In genomic region chr17:29760279-29760721, GRCh38 we compare ENCODE assay signal across 8 cellular contexts.
A peak's percentile ranks its signal among the peaks of the same experiment; 100 is the strongest.
DNase-seq lines count a peak whose midpoint lies in the region; ATAC-seq and TF ChIP-seq lines count a peak whose summit lies in the region.

No MANE protein-coding gene starts in this region.

- H3K9me3 Mint-ChIP-seq in H9: no peaks in the 10 kb centered on the region; a peak in 1 of 5 replicates
- no peaks in the 10 kb centered on the region for H3K9me3 Mint-ChIP-seq in activated naive CD8-positive, alpha-beta T cell (ENCODE audit: low read depth)

- H3K27ac ChIP-seq in H9 (ENCODE audit: insufficient read length, low read depth, low read length): no peak overlapping the region

- no peak overlapping the region for H3K27ac Mint-ChIP-seq in H9
- peak overlapping the region; percentile 97 for H3K27ac Mint-ChIP-seq in activated naive CD8-positive, alpha-beta T cell

- no peak overlapping the region for H2BK15ac ChIP-seq in H9 (ENCODE audit: low read depth, low read length)

- DNase-seq in DMS79 (lab: John Stamatoyannopoulos, UW) (peak; percentile 9), H9 (no peak), RPMI7951 (ENCODE audit: low read depth) (peak; percentile 36), foreskin melanocyte (no peak)
- DNase-seq in stimulated activated CD4-positive, alpha-beta T cell treated with anti-CD3 and anti-CD28 coated beads, Interleukin-1b, Interleukin-23, amount 100 ng/mL, for 48 hours: peak; percentile 52

- no peak overlapping the region for H2AFZ ChIP-seq in H9 (ENCODE audit: low read length)

- H3K9me3 ChIP-seq in H9 (ENCODE audit: control insufficient read depth, low read depth, low read length): no peaks in the 10 kb centered on the region
- H3K9me3 ChIP-seq in iPS-18c (ENCODE audit: control insufficient read depth, insufficient read depth, low read length): no peaks in the 10 kb centered on the region

- H3K4ac ChIP-seq in H9 (ENCODE audit: low read depth, low read length): no peak overlapping the region

- no peak overlapping the region for H2BK5ac ChIP-seq in H9 (ENCODE audit: insufficient read length, low read length)

- no peak overlapping the region for H2BK20ac ChIP-seq in H9 (ENCODE audit: low read depth, low read length, poor library complexity, severe bottlenecking)

- H4K20me1 ChIP-seq in H9 (ENCODE audit: control insufficient read depth, insufficient read depth, insufficient read length): no peaks in the 10 kb centered on the region

- H2BK12ac ChIP-seq in H9 (ENCODE audit: insufficient read length, low read depth, low read length): no peak overlapping the region

- no peak overlapping the region for H4K5ac ChIP-seq in H9 (ENCODE audit: insufficient read length, low read depth, low read length)

- H3K18ac ChIP-seq in H9 (ENCODE audit: insufficient read length, low read depth, low read length): no peak overlapping the region

- no peaks in the 10 kb centered on the region for H3K79me1 ChIP-seq in H9 (ENCODE audit: insufficient read depth, low read depth, low read length, poor library complexity, severe bottlenecking)

- peak overlapping the region; percentile 75 for H3K4me3 ChIP-seq in iPS-18c (ENCODE audit: insufficient read depth, low read depth, low read length)

- no peak overlapping the region for H2AK5ac ChIP-seq in H9 (ENCODE audit: insufficient read length, low read length)

- no peak overlapping the region for H3T11ph ChIP-seq in H9 (ENCODE audit: low read length)

- peak overlapping the region; percentile 93 for H3K4me2 ChIP-seq in H9 (ENCODE audit: insufficient read depth, insufficient read length, low read length)

- no peak overlapping the region for H4K8ac ChIP-seq in H9 (replicated peaks; ENCODE audit: insufficient read length, low read depth, low read length)

- no peaks in the 10 kb centered on the region for H3K27me3 ChIP-seq in H9 (ENCODE audit: insufficient read depth, low read length)

- peaks cover 13% of the 10 kb centered on the region in 2 experiments for H3K4me1 Mint-ChIP-seq in H9
- peaks cover 44% of the 10 kb centered on the region for H3K4me1 Mint-ChIP-seq in activated naive CD8-positive, alpha-beta T cell (ENCODE audit: low read depth)

- no peak overlapping the region for H3K9ac ChIP-seq in H9 (ENCODE audit: extremely low read depth, insufficient read length, low read length)

- peak overlapping the region; percentile 91 to 93 for H3K4me3 Mint-ChIP-seq in H9
- H3K4me3 Mint-ChIP-seq in activated naive CD8-positive, alpha-beta T cell: peak overlapping the region; percentile 90

- ATAC-seq in HG03571 (IDR thresholded peaks at IDR 0.05; ENCODE audit: unreplicated experiment): no peak

- TF ChIP-seq CTCF in H9 (conservative IDR thresholded peaks at IDR 0.05): no peak

- H3K23me2 ChIP-seq in H9 (ENCODE audit: insufficient read length, low read depth, low read length, poor library complexity, severe bottlenecking): peaks cover 13% of the 10 kb centered on the region

- H3K79me2 ChIP-seq in H9 (ENCODE audit: insufficient read depth, low read length): no peaks in the 10 kb centered on the region

- H3K56ac ChIP-seq in H9 (ENCODE audit: insufficient read length, low read depth, low read length): no peak overlapping the region

- peaks cover 18% of the 10 kb centered on the region for H3K27me3 Mint-ChIP-seq in H9 (ENCODE audit: low read depth)
- H3K27me3 Mint-ChIP-seq in activated naive CD8-positive, alpha-beta T cell: no peaks in the 10 kb centered on the region

- H3K4me1 ChIP-seq in H9 (ENCODE audit: insufficient read depth, low read length): no peaks in the 10 kb centered on the region

- no peak overlapping the region for H3K23ac ChIP-seq in H9 (ENCODE audit: insufficient read length, low read depth, low read length)

- no CpG with 5 or more reads among the region's 7 CpGs for WGBS in H9 (ENCODE audit: extremely low coverage, insufficient read length, low lambda C conversion rate)

- no peaks in the 10 kb centered on the region for H3K36me3 Mint-ChIP-seq in H9 (ENCODE audit: insufficient read depth in 1 of 3, low read depth in 3 of 3)
- no peaks in the 10 kb centered on the region for H3K36me3 Mint-ChIP-seq in activated naive CD8-positive, alpha-beta T cell

- no peak overlapping the region for H4K91ac ChIP-seq in H9 (ENCODE audit: insufficient read length, low read depth, low read length)

- H2BK120ac ChIP-seq in H9 (ENCODE audit: low read depth, low read length, poor library complexity, severe bottlenecking): no peak overlapping the region

- no peak overlapping the region for H3K14ac ChIP-seq in H9 (ENCODE audit: insufficient read depth, low read length)

Comparison
In these comparisons a context has a peak if more than half of its experiments do, and no peak if none do; other contexts are left out.
1. DNase-seq: peak in DMS79 (single experiment), RPMI7951 (single experiment) and stimulated activated CD4-positive, alpha-beta T cell treated with anti-CD3 and anti-CD28 coated beads, Interleukin-1b, Interleukin-23, amount 100 ng/mL, for 48 hours (single experiment); none in H9 (single experiment) and foreskin melanocyte (single experiment).